ENCODE assay signal across 27 cellular contexts in the genomic region with DNA sequence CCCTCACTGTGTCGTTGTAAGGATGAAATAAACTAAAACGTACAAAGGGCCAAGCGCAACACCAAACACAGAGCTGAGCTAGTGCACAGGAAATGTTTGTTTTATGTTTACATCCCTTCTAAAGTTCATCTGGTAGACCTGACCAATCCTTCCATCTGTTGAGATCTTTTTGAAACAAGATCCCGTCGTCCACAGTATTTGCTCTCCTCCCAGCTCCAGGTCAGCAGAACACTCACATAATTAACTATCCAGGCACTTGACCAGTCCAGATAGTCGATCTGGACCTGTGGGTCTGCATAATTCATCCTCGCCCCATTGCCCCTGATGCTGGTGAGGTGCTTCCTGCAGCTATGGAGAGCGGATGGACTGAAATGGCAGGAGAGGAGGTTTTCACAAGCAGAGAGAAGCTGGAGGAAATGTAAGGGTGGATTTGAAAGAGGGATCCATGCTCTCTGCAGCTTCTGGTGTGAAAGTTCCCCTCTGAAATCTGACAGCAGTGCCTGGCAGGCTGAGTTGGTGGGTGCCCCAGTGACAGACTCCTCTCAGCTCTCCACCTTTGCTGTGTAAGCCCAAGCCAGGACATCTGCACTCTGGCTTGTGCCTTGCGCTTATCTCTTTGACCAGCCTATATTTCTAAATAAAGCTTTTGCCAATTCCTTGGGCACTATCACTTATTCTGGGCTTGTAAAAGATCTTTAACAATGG.
"Had no signal": no experiment of that assay in that cellular context is flagged by ENCODE, and none has a peak within 500 bp of the region (broad histone marks: within the 10 kb centered on the region; RNA-seq: fewer than 3 reads in every experiment).

No MANE protein-coding gene starts in this region.

- ATAC-seq: esophagus mucosa; gastroesophageal sphincter; heart left ventricle; left lung; naive thymus-derived CD4-positive, alpha-beta T cell; stimulated activated effector memory CD8-positive, alpha-beta T cell treated with anti-CD3 and anti-CD28 coated beads, Interleukin-12 subunit alpha, Interleukin-12 subunit beta, amount 100 ng/mL, for 72 hours; stimulated activated naive CD8-positive, alpha-beta T cell treated with anti-CD3 and anti-CD28 coated beads, Interleukin-15, Interleukin-2, amounts not matched to agents 100 U/mL and 50 U/mL, for 24 hours had no signal

- H3K27me3 ChIP-seq: colonic mucosa, gastroesophageal sphincter, heart left ventricle, hepatocyte, left lung, sigmoid colon, testis, tibial artery, upper lobe of left lung had no signal

- FAIRE-seq: kidney, urothelium cell line had no signal

- H3K4me1 ChIP-seq: colonic mucosa, left lung, sigmoid colon, testis had no signal

- H3K79me2 ChIP-seq: hepatocyte had no signal

- H3K4me2 ChIP-seq: hepatocyte had no signal

- H3K27ac ChIP-seq: colonic mucosa, epithelial cell of prostate, gastroesophageal sphincter, heart left ventricle, hepatocyte, left lung, sigmoid colon, testis, tibial artery, upper lobe of left lung had no signal

- H3K4me3 ChIP-seq: colonic mucosa, gastroesophageal sphincter, heart left ventricle, hepatocyte, left lung, sigmoid colon, testis, tibial artery, upper lobe of left lung had no signal

- H3K9me3 ChIP-seq: colonic mucosa, gastroesophageal sphincter, heart left ventricle, left lung, sigmoid colon, testis, tibial artery, upper lobe of left lung had no signal

- DNase-seq: colonic mucosa; effector CD8-positive, alpha-beta T cell; endodermal cell; foreskin fibroblast; heart left ventricle; kidney; left lung; mesendoderm; midbrain; naive thymus-derived CD4-positive, alpha-beta T cell; nucleus accumbens; posterior cingulate gyrus; retina; sigmoid colon; stimulated activated CD4-positive, alpha-beta T cell treated with anti-CD3 and anti-CD28 coated beads, Interleukin-2, amount 100 ng/mL, for 24 hours; stimulated activated CD4-positive, alpha-beta T cell treated with anti-CD3 and anti-CD28 coated beads, Interleukin-4, amount 100 ng/mL, for 24 hours; stimulated activated naive CD8-positive, alpha-beta T cell treated with anti-CD3 and anti-CD28 coated beads, Interleukin-15, Interleukin-2, amounts not matched to agents 100 U/mL and 50 U/mL, for 24 hours; substantia nigra; testis; tibial artery; upper lobe of left lung had no signal

- H3K36me3 ChIP-seq: colonic mucosa had no signal

- H2AFZ ChIP-seq: hepatocyte had no signal
